In genomic region chr4:75630932-75631320, GRCh38 we compare ENCODE assay signal across 8 cellular contexts. TPM values are rescaled to one million over a fixed set of nuclear protein-coding genes. Genes with fewer than 3 reads are reported as not detected.
DNase-seq lines count a peak whose midpoint lies in the region; ATAC-seq, FAIRE-seq and TF ChIP-seq lines count a peak whose summit lies in the region.

No MANE protein-coding gene starts in this region.

- H3K4me2 ChIP-seq in SU-DHL-6 (ENCODE audit: low read depth, low read length, poor library complexity, severe bottlenecking), result peak overlapping the region; percentile 58

- DNase-seq in CD4-positive, CD25-positive, alpha-beta regulatory T cell, result no peak
- DNase-seq in fibroblast of mammary gland (ENCODE audit: low read depth), result no peak
- DNase-seq in occipital lobe (lab: John Stamatoyannopoulos, UW), result peak; percentile 17
- no peak for DNase-seq in HTR-8/SVneo (ENCODE audit: insufficient read length, low spot score)
- DNase-seq in NK-92 (lab: John Stamatoyannopoulos, UW; ENCODE audit: unreplicated experiment), result no peak

- no peaks in the 10 kb centered on the region for H4K20me1 ChIP-seq in SU-DHL-6 (ENCODE audit: low read depth, low read length)

- no peaks in the 10 kb centered on the region for H3K79me2 ChIP-seq in SU-DHL-6 (ENCODE audit: insufficient read depth, low read length)

- H3F3A ChIP-seq in SU-DHL-6 (ENCODE audit: insufficient read depth), result no peaks in the 10 kb centered on the region

- H3K9me3 Mint-ChIP-seq in CD4-positive, CD25-positive, alpha-beta regulatory T cell, result peaks cover 0 to 1% (median 0%) of the 10 kb centered on the region in 7 donors

- no peaks in the 10 kb centered on the region for H3K9me3 ChIP-seq in CD4-positive, CD25-positive, alpha-beta regulatory T cell (ENCODE audit: control insufficient read depth in 2 of 2, low read length in 2 of 2)
- no peaks in the 10 kb centered on the region for H3K9me3 ChIP-seq in SU-DHL-6 (ENCODE audit: insufficient read depth, low read length)

- peak overlapping the region; percentile 82 for H3K4me3 ChIP-seq in CD4-positive, CD25-positive, alpha-beta regulatory T cell (ENCODE audit: low read depth, low read length)
- peak overlapping the region; percentile 44 for H3K4me3 ChIP-seq in SU-DHL-6 (ENCODE audit: insufficient read depth, low read length, poor library complexity, severe bottlenecking)
- H3K4me3 ChIP-seq in fibroblast of mammary gland (ENCODE audit: control insufficient read depth, low read depth, low read length), result peak overlapping the region; percentile 69

- peaks cover 5% of the 10 kb centered on the region for H3K27me3 Mint-ChIP-seq in CD4-positive, CD25-positive, alpha-beta regulatory T cell

- H3K27me3 ChIP-seq in CD4-positive, CD25-positive, alpha-beta regulatory T cell (ENCODE audit: control insufficient read depth, insufficient read depth, low read length), result no peaks in the 10 kb centered on the region
- H3K27me3 ChIP-seq in SU-DHL-6 (ENCODE audit: low read length), result no peaks in the 10 kb centered on the region

- TF ChIP-seq CTCF in SU-DHL-6 (IDR thresholded peaks at IDR 0.05; ENCODE audit: insufficient read depth, low read length, poor library complexity, severe bottlenecking), result no peak
- TF ChIP-seq CTCF in fibroblast of mammary gland (conservative IDR thresholded peaks at IDR 0.05; ENCODE audit: control insufficient read depth, insufficient read depth, low read depth, low read length), result no peak

- no peak for FAIRE-seq in HTR-8/SVneo (lab: Jason Lieb, UNC)

- peak overlapping the region; percentile 52 for H3K27ac ChIP-seq in CD4-positive, CD25-positive, alpha-beta regulatory T cell (ENCODE audit: insufficient read depth, low read length, poor library complexity, severe bottlenecking)
- no peak overlapping the region for H3K27ac ChIP-seq in SU-DHL-6 (ENCODE audit: low read depth, low read length)

- no peaks in the 10 kb centered on the region for H3K36me3 ChIP-seq in CD4-positive, CD25-positive, alpha-beta regulatory T cell (ENCODE audit: control insufficient read depth, insufficient read depth, low read length)
- no peaks in the 10 kb centered on the region for H3K36me3 ChIP-seq in SU-DHL-6 (ENCODE audit: low read length)

- H3K9me2 ChIP-seq in SU-DHL-6 (replicated peaks; ENCODE audit: insufficient read depth, low read length), result no peaks in the 10 kb centered on the region

- H3K4me1 ChIP-seq in CD4-positive, CD25-positive, alpha-beta regulatory T cell (ENCODE audit: control insufficient read depth, insufficient read depth, low read length, poor library complexity, severe bottlenecking), result peaks cover 12% of the 10 kb centered on the region

- peaks cover 0 to 17% (median 8%) of the 10 kb centered on the region in 4 donors for H3K4me1 Mint-ChIP-seq in CD4-positive, CD25-positive, alpha-beta regulatory T cell

- peaks cover 4% of the 10 kb centered on the region for H3K36me3 Mint-ChIP-seq in CD4-positive, CD25-positive, alpha-beta regulatory T cell

- ATAC-seq in CD4-positive, CD25-positive, alpha-beta regulatory T cell (ENCODE audit: low read depth in 2 of 2), result no peak
- ATAC-seq in HG03439 (IDR thresholded peaks at IDR 0.05; ENCODE audit: unreplicated experiment) (no peak), GM18873 (IDR thresholded peaks at IDR 0.05; ENCODE audit: low FRiP score, unreplicated experiment) (no peak)

- H3K27ac Mint-ChIP-seq in CD4-positive, CD25-positive, alpha-beta regulatory T cell, result peak overlapping the region; percentile 20 to 95 (median 95)

- H3K9ac ChIP-seq in SU-DHL-6 (ENCODE audit: low read length), result peak overlapping the region; percentile 22

- peak overlapping the region; percentile 85 to 99 (median 94) for H3K4me3 Mint-ChIP-seq in CD4-positive, CD25-positive, alpha-beta regulatory T cell

- H2AFZ ChIP-seq in SU-DHL-6 (ENCODE audit: low read depth, low read length, severe bottlenecking), result peak overlapping the region; percentile 95

RNA-seq across cellular contexts. Expression of gene CDKL2, which starts 0.6 kb away (rescaled TPM):
- 0.30 TPM for total RNA-seq in CD4-positive, CD25-positive, alpha-beta regulatory T cell
- polyA plus RNA-seq in CD4-positive, CD25-positive, alpha-beta regulatory T cell, result 1 to 10 TPM in 1 of 4 donors, under 1 TPM in 3; 0.07 to 1.1 (median 0.44) TPM
- total RNA-seq in occipital lobe, result 59.4 TPM

RNA-seq across cellular contexts. Expression of gene G3BP2, which starts 42.3 kb away (rescaled TPM):
- total RNA-seq in CD4-positive, CD25-positive, alpha-beta regulatory T cell, result 300 TPM
- polyA plus RNA-seq in CD4-positive, CD25-positive, alpha-beta regulatory T cell, result 100 to 1,000 TPM; 101 to 126 (median 112) TPM
- total RNA-seq in occipital lobe, result 395 TPM

Comparison
In these comparisons a context has a peak if more than half of its experiments do, and no peak if none do; other contexts are left out.
1. RNA of gene CDKL2, which starts 0.6 kb away (total RNA-seq): 59.4 TPM in occipital lobe (single experiment); 0.30 TPM in CD4-positive, CD25-positive, alpha-beta regulatory T cell (single experiment); every median in the first group is over 10 times any median in the second.
2. Peak in every context shown above with its lines, with median percentiles within 50 percentile points of each other: H3K4me3 ChIP-seq.